ENCODE assay signal across 9 cellular contexts in the genomic region with DNA sequence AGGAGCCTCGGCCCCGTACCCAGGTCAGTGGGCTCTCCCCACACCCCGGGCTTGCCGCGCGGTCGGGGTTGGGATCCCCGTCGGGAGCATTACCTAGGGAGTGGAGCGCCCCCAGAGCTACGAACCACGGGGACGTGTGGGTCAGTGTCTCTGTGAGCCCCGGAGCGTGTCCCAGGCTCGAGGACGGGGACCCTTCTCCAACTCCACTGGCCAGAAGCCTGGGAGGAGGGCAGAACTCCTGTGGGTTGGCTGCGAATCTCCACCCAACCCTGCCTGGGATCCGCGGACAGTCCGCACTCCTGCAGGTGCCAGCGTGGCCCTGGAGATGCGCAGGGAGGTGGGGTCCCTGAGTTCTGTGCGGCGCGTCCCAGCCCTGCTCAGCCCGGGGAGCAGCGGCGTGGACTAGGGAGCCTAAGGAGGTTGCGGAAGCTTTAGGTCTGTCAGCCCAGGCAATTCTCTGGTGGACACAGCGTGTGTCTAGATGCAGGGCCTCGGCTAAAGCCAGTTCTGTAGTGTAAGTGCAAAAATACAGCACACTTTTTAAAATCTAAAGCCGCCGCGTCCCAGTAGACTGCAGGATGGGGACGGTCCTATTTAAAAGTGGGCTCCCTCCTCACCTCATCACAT. TPM values are rescaled to one million over a fixed set of nuclear protein-coding genes. Genes with fewer than 3 reads are reported as not detected.
DNase-seq lines count a peak whose midpoint lies in the region; ATAC-seq and TF ChIP-seq lines count a peak whose summit lies in the region.
"Had no signal": no experiment of that assay in that cellular context is flagged by ENCODE, and none has a peak within 500 bp of the region (broad histone marks: within the 10 kb centered on the region; RNA-seq: fewer than 3 reads in every experiment).

No MANE protein-coding gene starts in this region.

- H3K4me1 ChIP-seq in ES-I3 (ENCODE audit: insufficient read depth, low read length) (peaks cover 9% of the 10 kb centered on the region; the same call in 1 of the 2 replicates), NT2/D1 (ENCODE audit: insufficient read depth, insufficient read length) (peaks cover 8% of the 10 kb centered on the region), lower lobe of right lung (peaks cover 29% of the 10 kb centered on the region), testis (peaks cover 31% of the 10 kb centered on the region)

- peak overlapping the region; percentile 94 for H3K9ac ChIP-seq in ES-I3 (ENCODE audit: low read depth, low read length)
- peak overlapping the region; percentile 73 for H3K9ac ChIP-seq in NT2/D1 (ENCODE audit: insufficient read length, low read depth)

- no peak for TF ChIP-seq POLR2A in testis (IDR thresholded peaks at IDR 0.05)

- H3K27me3 ChIP-seq in NT2/D1 (ENCODE audit: insufficient read depth, insufficient read length) (peaks cover 22% of the 10 kb centered on the region), lower lobe of right lung (ENCODE audit: low read depth) (no peaks in the 10 kb centered on the region), testis (no peaks in the 10 kb centered on the region)

- H3K36me3 ChIP-seq in ES-I3 (ENCODE audit: insufficient read depth, low read length) (no peaks in the 10 kb centered on the region), NT2/D1 (ENCODE audit: insufficient read depth, insufficient read length, low read length) (no peaks in the 10 kb centered on the region), lower lobe of right lung (no peaks in the 10 kb centered on the region), testis (ENCODE audit: low read depth, missing control alignments) (no peaks in the 10 kb centered on the region)

- H3K27ac ChIP-seq in coronary artery, result peak overlapping the region; percentile 86 to 95
- H3K27ac ChIP-seq in lower lobe of right lung, result peak overlapping the region; percentile 81
- H3K27ac ChIP-seq in testis, result peak overlapping the region; percentile 95 to 96

- H3K4me3 ChIP-seq in NT2/D1 (ENCODE audit: insufficient read length, low read depth), result peak overlapping the region; percentile 78
- peak overlapping the region; percentile 91 for H3K4me3 ChIP-seq in coronary artery
- peak overlapping the region; percentile 84 for H3K4me3 ChIP-seq in lower lobe of right lung
- peak overlapping the region; percentile 79 to 88 for H3K4me3 ChIP-seq in testis

- no peaks in the 10 kb centered on the region for H3K9me3 ChIP-seq in ES-I3 (ENCODE audit: control insufficient read depth, insufficient read depth, low read length)
- H3K9me3 ChIP-seq in NT2/D1 (ENCODE audit: insufficient read depth, low read length), result no peaks in the 10 kb centered on the region
- H3K9me3 ChIP-seq in lower lobe of right lung, result no peaks in the 10 kb centered on the region
- H3K9me3 ChIP-seq in testis, result no peaks in the 10 kb centered on the region

- DNase-seq in NT2/D1 (ENCODE audit: low read depth, low spot score), result no peak
- DNase-seq in coronary artery (ENCODE audit: low spot score), result no peak
- DNase-seq in lower lobe of right lung, result peak; percentile 58
- peak; percentile 41 for DNase-seq in testis
- no peak for DNase-seq in NCI-H82 treated with DMSO at 0.1 percent for 48 hours (lab: John Stamatoyannopoulos, UW; ENCODE audit: unreplicated experiment)

- intact Hi-C loops in lower lobe of right lung (cut with DNase I), result no loop called here
- intact Hi-C loops in testis (cut with DNase I; ENCODE audit: low total_unique reads), result no loop called here

- ATAC-seq in GM21717 (IDR thresholded peaks at IDR 0.05; ENCODE audit: unreplicated experiment), result peak; percentile 11
- peak; percentile 33 to 37 for ATAC-seq in lower lobe of right lung
- no peak for ATAC-seq in HG03108 (IDR thresholded peaks at IDR 0.05; ENCODE audit: unreplicated experiment)

- TF ChIP-seq CTCF in coronary artery (IDR thresholded peaks at IDR 0.05), result no peak
- no peak for TF ChIP-seq CTCF in lower lobe of right lung (IDR thresholded peaks at IDR 0.05)
- TF ChIP-seq CTCF in testis (IDR thresholded peaks at IDR 0.05), result no peak

- WGBS in testis, 2 donors, result 5% methylated on average over 18 to 22 of the region's 36 CpGs

RNA-seq across cellular contexts. Expression of gene PPFIBP2, which starts 0.4 kb away (rescaled TPM):
- total RNA-seq in lower lobe of right lung (24.1 TPM), testis (100 to 1,000 TPM in 1 of 2 donors, 10 to 100 TPM in 1; 70.5 to 104 TPM)
- polyA plus RNA-seq in testis (ENCODE audit: insufficient read depth, low read depth, low replicate concordance), result 105 TPM

RNA-seq across cellular contexts. Expression of gene OLFML1, which starts 28.9 kb away (rescaled TPM):
- 23.2 TPM for total RNA-seq in lower lobe of right lung
- 1 to 10 TPM; 2.9 to 3.0 TPM for total RNA-seq in testis
- polyA plus RNA-seq in testis (ENCODE audit: insufficient read depth, low read depth, low replicate concordance), result 15.3 TPM
- total RNA-seq: RPMI7951 had no signal

Comparison
In these comparisons a context has a peak if more than half of its experiments do, and no peak if none do; other contexts are left out.
1. DNase-seq: peak in lower lobe of right lung (single experiment) and testis (single experiment); none in NT2/D1 (single experiment), coronary artery (single experiment) and NCI-H82 treated with DMSO at 0.1 percent for 48 hours (single experiment).
2. Peak in every context shown above with its lines, with median percentiles within 50 percentile points of each other: H3K4me3 ChIP-seq and H3K27ac ChIP-seq.